ENCODE assay signal across 18 cellular contexts in genomic region chr16:25570131-25570530, GRCh38.
"Had no signal": no experiment of that assay in that cellular context is flagged by ENCODE, and none has a peak within 500 bp of the region (broad histone marks: within the 10 kb centered on the region; RNA-seq: fewer than 3 reads in every experiment).

No MANE protein-coding gene starts in this region.

- H3K4me3 ChIP-seq: MG63 had no signal

- DNase-seq: KBM-7, MG63, NCI-H1092, NCI-H1105 treated with DMSO at 0.1 percent for 48 hours, NCI-H1417 treated with DMSO at 0.1 percent for 48 hours, NCI-H146, NCI-H1694 treated with DMSO at 0.1 percent for 48 hours, NCI-H1930, NCI-H2081, NCI-H2171, NCI-H226, NCI-H446, NCI-H510A, NCI-H524 treated with DMSO at 0.1 percent for 48 hours, NCI-H69, NCI-H774, SHP77 had no signal

- ATAC-seq: SK-N-SH treated with all-trans-retinoic acid at 6 μM for 48 hours had no signal
